In the genomic region with DNA sequence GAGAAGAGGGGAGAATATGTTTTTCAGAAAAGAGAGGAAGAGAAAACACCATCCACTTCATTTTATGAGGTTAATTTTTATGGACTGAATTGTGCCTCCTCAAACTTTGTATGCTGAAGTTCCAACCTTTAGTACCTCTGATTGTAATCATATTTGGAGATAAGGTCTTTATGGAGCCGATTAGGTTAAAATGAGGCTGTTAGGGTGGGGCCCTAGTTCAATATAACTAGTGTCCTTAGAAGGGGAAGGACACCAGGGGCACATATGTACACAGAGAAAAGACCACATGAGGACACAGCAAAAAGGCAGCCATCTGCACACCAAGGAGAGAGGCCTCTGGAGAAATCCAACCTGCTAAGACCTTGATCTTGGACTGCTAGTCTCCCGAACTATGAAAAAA, we compare ENCODE assay signal across 23 cellular contexts. TPM values are rescaled to one million over a fixed set of nuclear protein-coding genes. Genes with fewer than 3 reads are reported as not detected.
DNase-seq lines count a peak whose midpoint lies in the region; ATAC-seq, FAIRE-seq and TF ChIP-seq lines count a peak whose summit lies in the region.
"Had no signal": no experiment of that assay in that cellular context is flagged by ENCODE, and none has a peak within 500 bp of the region (broad histone marks: within the 10 kb centered on the region; RNA-seq: fewer than 3 reads in every experiment).

No MANE protein-coding gene starts in this region.

- no peaks in the 10 kb centered on the region for H3K27me3 Mint-ChIP-seq in progenitor cell of endocrine pancreas
- H3K27me3 Mint-ChIP-seq: CD4-positive, alpha-beta memory T cell had no signal

- WGBS in HepG2 (ENCODE audit: low lambda C conversion rate) = 8% methylated on average over 2 of the region's 2 CpGs
- WGBS in right lobe of liver (ENCODE audit: insufficient coverage, low coverage, low lambda C conversion rate, missing lambda C conversion rate) = 91% methylated on average over 2 of the region's 2 CpGs
- WGBS in K562 (ENCODE audit: insufficient coverage, low coverage, missing lambda C conversion rate) = 26% methylated on average over 2 of the region's 2 CpGs

- H4K20me1 ChIP-seq in HepG2 (ENCODE audit: insufficient read depth, low read length) (no peaks in the 10 kb centered on the region), K562 (replicated peaks; ENCODE audit: control insufficient read depth, insufficient read depth, low read length) (no peaks in the 10 kb centered on the region)

- no peak overlapping the region for H3K27ac ChIP-seq in HepG2 (ENCODE audit: extremely low read length, insufficient read depth, low read length)
- no peak overlapping the region for H3K27ac ChIP-seq in right lobe of liver
- H3K27ac ChIP-seq in K562 (ENCODE audit: extremely low read depth, low read depth, low read length) = no peak overlapping the region
- H3K27ac ChIP-seq: A549, GM23248 had no signal

- TF ChIP-seq CTCF in HepG2 (CRISPR knock-in tag; IDR thresholded peaks at IDR 0.05) (no peak), right lobe of liver (IDR thresholded peaks at IDR 0.05) (no peak), K562 (IDR thresholded peaks at IDR 0.05 in 2 of 3, conservative IDR thresholded peaks at IDR 0.05 in 1 of 3; ENCODE audit: insufficient read depth in 2 of 3, low read depth in 1 of 3, low read length in 3 of 3) (no peak), mucosa of descending colon (IDR thresholded peaks at IDR 0.05) (no peak), progenitor cell of endocrine pancreas (IDR thresholded peaks at IDR 0.05; ENCODE audit: unreplicated experiment) (no peak), GM13977 (IDR thresholded peaks at IDR 0.05; ENCODE audit: extremely low read depth, insufficient read depth, missing control alignments) (no peak)

- H3K4me2 ChIP-seq in HepG2 (ENCODE audit: low read depth, low read length) (no peak overlapping the region), K562 (ENCODE audit: insufficient read depth, low read length) (no peak overlapping the region)
- H3K4me2 ChIP-seq: A549 had no signal

- H3K4me3 Mint-ChIP-seq in progenitor cell of endocrine pancreas (ENCODE audit: low read depth) = no peak overlapping the region
- H3K4me3 Mint-ChIP-seq: CD4-positive, alpha-beta memory T cell had no signal

- FAIRE-seq in HepG2 (lab: Jason Lieb, UNC) = no peak
- FAIRE-seq in K562 (lab: Jason Lieb, UNC) = no peak
- FAIRE-seq: GM12891, GM19239, H1 had no signal

- POLR2A ChIA-PET in HepG2 (lab: Yijun Ruan, JAX) (no interaction called here), K562 (lab: Yijun Ruan, JAX) (no interaction called here)

- TF ChIP-seq EP300 in HepG2 (IDR thresholded peaks at IDR 0.05; ENCODE audit: low read depth in 2 of 2, low read length in 2 of 2) (no peak), HepG2 (CRISPR knock-in tag; IDR thresholded peaks at IDR 0.05; ENCODE audit: borderline replicate concordance) (no peak), K562 (IDR thresholded peaks at IDR 0.05; ENCODE audit: low read length) (no peak)

- no peaks in the 10 kb centered on the region for H3K79me2 ChIP-seq in HepG2 (ENCODE audit: insufficient read depth, low read length)
- H3K79me2 ChIP-seq in K562 (ENCODE audit: control insufficient read depth, insufficient read depth, low read length) = no peaks in the 10 kb centered on the region

- H3K4me3 ChIP-seq in HepG2 (replicated peaks in 1 of 3; ENCODE audit: insufficient read depth in 1 of 3, low read depth in 2 of 3, low read length in 3 of 3) (no peak overlapping the region), right lobe of liver (no peak overlapping the region), K562 (no peak overlapping the region), mucosa of descending colon (no peak overlapping the region)
- H3K4me3 ChIP-seq: A549, GM23248 had no signal

- H3K9me3 Mint-ChIP-seq in progenitor cell of endocrine pancreas (ENCODE audit: low read depth) = no peaks in the 10 kb centered on the region
- H3K9me3 Mint-ChIP-seq: CD4-positive, alpha-beta memory T cell had no signal

- H3K36me3 ChIP-seq in HepG2 (replicated peaks in 1 of 2; ENCODE audit: control insufficient read depth in 1 of 2, insufficient read depth in 2 of 2, low read length in 2 of 2) = no peaks in the 10 kb centered on the region
- H3K36me3 ChIP-seq in right lobe of liver = no peaks in the 10 kb centered on the region
- H3K36me3 ChIP-seq in K562 (ENCODE audit: control insufficient read depth, insufficient read depth, low read length) = no peaks in the 10 kb centered on the region
- H3K36me3 ChIP-seq in mucosa of descending colon (ENCODE audit: low read depth) = no peaks in the 10 kb centered on the region

- intact Hi-C loops in HepG2 (cut with micrococcal nuclease; ENCODE audit: unreplicated experiment) = no loop called here
- intact Hi-C loops in right lobe of liver (cut with DNase I) = no loop called here
- intact Hi-C loops in K562 (cut with micrococcal nuclease) = no loop called here
- intact Hi-C loops in mucosa of descending colon (cut with DNase I, micrococcal nuclease) = no loop called here

- H3K27me3 ChIP-seq in HepG2 (ENCODE audit: control insufficient read depth in 1 of 2, insufficient read depth in 2 of 2, low read length in 2 of 2) = no peaks in the 10 kb centered on the region
- no peaks in the 10 kb centered on the region for H3K27me3 ChIP-seq in right lobe of liver
- H3K27me3 ChIP-seq in K562 (ENCODE audit: control insufficient read depth in 2 of 2, insufficient read depth in 2 of 2, low read length in 2 of 2) = no peaks in the 10 kb centered on the region

- in situ Hi-C loops in HepG2 (cut with HindIII; ENCODE audit: extremely low pct_ligation_motif_present, low pct_unique_long_range_greater_than_20kb) = no loop called here
- in situ Hi-C loops in K562 (cut with MboI) = no loop called here
- in situ Hi-C loops in GM13977 (cut with MboI; ENCODE audit: low pct_unique_long_range_greater_than_20kb, low sequenced_read_pairs, unreplicated experiment) = loop anchor here (10.0 to 25.0 kb wide), 2 partner anchors 385 to 433 kb away; no protein-coding TSS in a partner anchor

- CTCF ChIA-PET in HepG2 (lab: Yijun Ruan, JAX; ENCODE audit: low intra/inter-chr PET ratio, low total read pairs) (no interaction called here), K562 (lab: Yijun Ruan, JAX; ENCODE audit: low intra/inter-chr PET ratio) (no interaction called here)

- H2AFZ ChIP-seq in HepG2 (ENCODE audit: low read length) = no peak overlapping the region
- H2AFZ ChIP-seq in K562 (ENCODE audit: low read depth, low read length) = peak overlapping the region; percentile 34; the same call in 1 of the 2 replicates
- H2AFZ ChIP-seq: GM23248 had no signal

- H3K9me3 ChIP-seq in HepG2 (ENCODE audit: low read length) = no peaks in the 10 kb centered on the region
- no peaks in the 10 kb centered on the region for H3K9me3 ChIP-seq in right lobe of liver
- no peaks in the 10 kb centered on the region for H3K9me3 ChIP-seq in K562 (replicated peaks; ENCODE audit: control insufficient read depth, insufficient read depth, low read depth, low read length)
- H3K9me3 ChIP-seq in mucosa of descending colon = no peaks in the 10 kb centered on the region
- H3K9me3 ChIP-seq: A549 had no signal

- H3K27ac Mint-ChIP-seq in progenitor cell of endocrine pancreas = no peak overlapping the region

- H3K4me1 ChIP-seq in HepG2 (ENCODE audit: insufficient read depth, low read length) (no peaks in the 10 kb centered on the region), right lobe of liver (no peaks in the 10 kb centered on the region), K562 (replicated peaks in 1 of 2; ENCODE audit: control insufficient read depth in 2 of 2, insufficient read depth in 2 of 2, low read length in 2 of 2) (peaks cover 0 to 3% of the 10 kb centered on the region in 2 experiments; a peak in 2 of 5 replicates), mucosa of descending colon (ENCODE audit: low read depth) (no peaks in the 10 kb centered on the region)
- H3K4me1 ChIP-seq: A549 had no signal

- H3K4me1 Mint-ChIP-seq in progenitor cell of endocrine pancreas (ENCODE audit: low read depth) = peaks cover 2% of the 10 kb centered on the region
- H3K4me1 Mint-ChIP-seq: CD4-positive, alpha-beta memory T cell had no signal

- TF ChIP-seq RAD21 in HepG2 (CRISPR knock-in tag; IDR thresholded peaks at IDR 0.05) (no peak), K562 (CRISPR knock-in tag; conservative IDR thresholded peaks at IDR 0.05 in 1 of 2, IDR thresholded peaks at IDR 0.05 in 1 of 2) (no peak)

- H3K36me3 Mint-ChIP-seq in progenitor cell of endocrine pancreas (ENCODE audit: insufficient read depth) = no peaks in the 10 kb centered on the region
- H3K36me3 Mint-ChIP-seq: CD4-positive, alpha-beta memory T cell had no signal

- H3K9me1 ChIP-seq in K562 (ENCODE audit: control insufficient read depth, insufficient read depth, low read length) = no peaks in the 10 kb centered on the region

- H3K9ac ChIP-seq in HepG2 (ENCODE audit: insufficient read depth, low read depth, low read length) (no peak overlapping the region), K562 (ENCODE audit: insufficient read depth in 1 of 2, low read depth in 2 of 2, low read length in 2 of 2) (no peak overlapping the region)
- H3K9ac ChIP-seq: GM23248 had no signal

- DNase-seq in HepG2 (ENCODE audit: low spot score) (no peak), right lobe of liver (no peak), K562 (ENCODE audit: extremely low read depth in 1 of 4, low spot score in 3 of 4) (no peak), mucosa of descending colon (peak in 1 of 3 donors; percentile 23), progenitor cell of endocrine pancreas (ENCODE audit: low spot score, unreplicated experiment) (no peak), GM13977 (ENCODE audit: low spot score) (no peak)
- DNase-seq: 8988T; ACHN; C1 segment of cervical spinal cord; Calu3; CD4-positive, alpha-beta memory T cell; COR-L47; DMS53; DMS79 treated with DMSO at 0.1 percent for 48 hours; GF-D8; GM23248; H7; HCEC 1CT had no signal

- BruUV-seq in HepG2 (replicated peaks; lab: Mats Ljungman, UMichigan) (no TSS peak), K562 (replicated peaks; lab: Mats Ljungman, UMichigan) (no TSS peak)

- no peak for ATAC-seq in HepG2
- no peak for ATAC-seq in right lobe of liver
- no peak for ATAC-seq in K562
- ATAC-seq in mucosa of descending colon = peak; percentile 66
- ATAC-seq in GM18861 (IDR thresholded peaks at IDR 0.05; ENCODE audit: unreplicated experiment) = no peak
- ATAC-seq: A549 had no signal

- TF ChIP-seq POLR2A in HepG2 (IDR thresholded peaks at IDR 0.05; ENCODE audit: insufficient read depth in 1 of 2, low read depth in 2 of 2, low read length in 2 of 2) (no peak), right lobe of liver (IDR thresholded peaks at IDR 0.05) (no peak), K562 (conservative IDR thresholded peaks at IDR 0.05) (no peak)

RNA-seq across cellular contexts. Expression of gene TCF12, which starts 38.9 kb away (rescaled TPM):
- total RNA-seq in HepG2 (2016; rRNA removed; fragmentation: Illumina TruSeq; extraction: Trizol) (51.1 and 70.7 TPM in 2 replicates), right lobe of liver (10 to 100 TPM; 28.9 to 41.9 (median 35.3) TPM), K562 (2014; rRNA removed) (132 and 141 TPM in 2 replicates), K562 (2014; rRNA removed; fragmentation: Illumina TruSeq; extraction: Trizol) (49.6 and 59.4 TPM in 2 replicates), K562 (2015; rRNA removed; fragmentation: Illumina TruSeq; extraction: Trizol) (50.3 and 52.9 TPM in 2 replicates), K562 (2021) (76.5 and 78.4 TPM in 2 replicates), mucosa of descending colon (100 to 1,000 TPM in 2 of 3 donors, 10 to 100 TPM in 1; 74.1 to 118 (median 106) TPM), progenitor cell of endocrine pancreas (164 and 167 TPM in 2 replicates)
- 13.7 and 16.8 TPM in 2 replicates for total RNA-seq in HepG2 (2016; cell fraction: cytosol; rRNA removed; fragmentation: Illumina TruSeq; extraction: Trizol; ENCODE audit: low read depth)
- total RNA-seq in HepG2 (2016; cell fraction: insoluble cytoplasmic fraction; rRNA removed; fragmentation: Illumina TruSeq; extraction: Trizol) = 47.0 and 70.2 TPM in 2 replicates
- 27.3 and 30.1 TPM in 2 replicates for total RNA-seq in HepG2 (2016; cell fraction: membrane; rRNA removed; fragmentation: Illumina TruSeq; extraction: Trizol)
- total RNA-seq in HepG2 (2016; cell fraction: nucleus; rRNA removed; fragmentation: Illumina TruSeq; extraction: Trizol) = 105 and 129 TPM in 2 replicates
- polyA plus RNA-seq in HepG2 (2011; rRNA removed) (36.9 and 48.6 TPM in 2 replicates), K562 (2011; rRNA removed) (66.8 and 75.1 TPM in 2 replicates), K562 (2014; fragmentation: Illumina TruSeq; extraction: Trizol) (57.4 and 72.5 TPM in 2 replicates), K562 (2014; fragmentation: Nextera tagmentation; extraction: Ambion mirVana) (10 to 100 TPM; 10.5 to 12.9 TPM), K562 (2014; rRNA removed) (22.4 and 23.5 TPM in 2 replicates)
- polyA plus RNA-seq in HepG2 (2011; cell fraction: cytosol; rRNA removed) = 25.5 and 30.5 TPM in 2 replicates
- 49.1 and 60.7 TPM in 2 replicates for polyA plus RNA-seq in HepG2 (2011; cell fraction: nucleus; rRNA removed)
- 22.3 and 23.4 TPM in 2 replicates for polyA plus RNA-seq in HepG2 (2012)
- 3.5 and 3.7 TPM in 2 replicates for polyA plus RNA-seq in HepG2 (2016; cell fraction: cytosol; fragmentation: Illumina TruSeq; extraction: Trizol; ENCODE audit: low read depth)
- 54.8 and 57.4 TPM in 2 replicates for polyA plus RNA-seq in HepG2 (2016; cell fraction: insoluble cytoplasmic fraction; fragmentation: Illumina TruSeq; extraction: Trizol; ENCODE audit: low read depth)
- 14.8 and 15.1 TPM in 2 replicates for polyA plus RNA-seq in HepG2 (2016; cell fraction: membrane; fragmentation: Illumina TruSeq; extraction: Trizol; ENCODE audit: low read depth)
- 35.3 and 37.3 TPM in 2 replicates for polyA plus RNA-seq in HepG2 (2016; cell fraction: nucleus; fragmentation: Illumina TruSeq; extraction: Trizol; ENCODE audit: insufficient read depth, low read depth)
- polyA minus RNA-seq in HepG2 (2011; rRNA and poly(A)+ RNA removed; ENCODE audit: low replicate concordance) = 93.3 and 126 TPM in 2 replicates
- 34.1 and 36.3 TPM in 2 replicates for polyA minus RNA-seq in HepG2 (2011; cell fraction: cytosol; rRNA and poly(A)+ RNA removed)
- 114 and 125 TPM in 2 replicates for polyA minus RNA-seq in HepG2 (2011; cell fraction: nucleus; rRNA and poly(A)+ RNA removed)
- total RNA-seq in K562 (2011; cell fraction: chromatin; rRNA removed; ENCODE audit: low replicate concordance) = 177 and 194 TPM in 2 replicates
- total RNA-seq in K562 (2011; cell fraction: nucleolus; rRNA removed) = 37.9 and 49.0 TPM in 2 replicates
- total RNA-seq in K562 (2011; cell fraction: nucleoplasm; rRNA removed) = 77.7 and 107 TPM in 2 replicates
- 67.8 and 76.1 TPM in 2 replicates for polyA plus RNA-seq in K562 (2011; cell fraction: cytosol; rRNA removed)
- polyA plus RNA-seq in K562 (2011; cell fraction: nucleus; rRNA removed) = 104 and 117 TPM in 2 replicates
- 28.6 and 33.8 TPM in 2 replicates for polyA plus RNA-seq in K562 (2012)
- 80.0 and 109 TPM in 2 replicates for polyA minus RNA-seq in K562 (2011; rRNA and poly(A)+ RNA removed)
- polyA minus RNA-seq in K562 (2011; cell fraction: cytosol; rRNA and poly(A)+ RNA removed) = 48.3 and 64.8 TPM in 2 replicates
- polyA minus RNA-seq in K562 (2011; cell fraction: nucleus; rRNA and poly(A)+ RNA removed) = 74.5 and 100 TPM in 2 replicates
